Comparison of ENCODE assay signal across 2 cellular contexts in genomic region chr7:17912050-17912449, GRCh38.
TF ChIP-seq lines count a peak whose summit lies in the region.

No MANE protein-coding gene starts in this region.

TF ChIP-seq in GM23338, 12 proteins besides CTCF, POLR2A, EP300 and RAD21:
- TF ChIP-seq ZNF462 (CRISPR knock-in tag; IDR thresholded peaks at IDR 0.05) = no peak
- TF ChIP-seq ZNF331 (CRISPR knock-in tag; IDR thresholded peaks at IDR 0.05; ENCODE audit: low read depth) = no peak
- TF ChIP-seq ETS1 (IDR thresholded peaks at IDR 0.05) = no peak
- TF ChIP-seq CREB1 (CRISPR knock-in tag; IDR thresholded peaks at IDR 0.05; ENCODE audit: low read depth) = no peak
- TF ChIP-seq NANOG (IDR thresholded peaks at IDR 0.05; ENCODE audit: borderline replicate concordance) = no peak

TF ChIP-seq in K562, 482 proteins besides CTCF, POLR2A, EP300 and RAD21:
- TF ChIP-seq, protein P1, sequence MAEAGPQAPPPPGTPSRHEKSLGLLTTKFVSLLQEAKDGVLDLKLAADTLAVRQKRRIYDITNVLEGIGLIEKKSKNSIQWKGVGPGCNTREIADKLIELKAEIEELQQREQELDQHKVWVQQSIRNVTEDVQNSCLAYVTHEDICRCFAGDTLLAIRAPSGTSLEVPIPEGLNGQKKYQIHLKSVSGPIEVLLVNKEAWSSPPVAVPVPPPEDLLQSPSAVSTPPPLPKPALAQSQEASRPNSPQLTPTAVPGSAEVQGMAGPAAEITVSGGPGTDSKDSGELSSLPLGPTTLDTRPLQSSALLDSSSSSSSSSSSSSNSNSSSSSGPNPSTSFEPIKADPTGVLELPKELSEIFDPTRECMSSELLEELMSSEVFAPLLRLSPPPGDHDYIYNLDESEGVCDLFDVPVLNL (CRISPR knock-in tag; IDR thresholded peaks at IDR 0.05; ENCODE audit: low read depth) = no peak
